In genomic region chr1:185929759-185930158, GRCh38 we compare ENCODE assay signal across 21 cellular contexts.
DNase-seq lines count a peak whose midpoint lies in the region; ATAC-seq, FAIRE-seq and TF ChIP-seq lines count a peak whose summit lies in the region.
"Had no signal": no experiment of that assay in that cellular context is flagged by ENCODE, and none has a peak within 500 bp of the region (broad histone marks: within the 10 kb centered on the region; RNA-seq: fewer than 3 reads in every experiment).

No MANE protein-coding gene starts in this region.

- TF ChIP-seq EP300 in K562 (IDR thresholded peaks at IDR 0.05; ENCODE audit: low read length): no peak

- H3K4me3 ChIP-seq in K562 (no peak overlapping the region), psoas muscle (no peak overlapping the region)
- H3K4me3 ChIP-seq: heart left ventricle, lower lobe of right lung, transverse colon had no signal

- 0 out of 2 replicates have a peak overlapping the region, but pooled peaks have one; percentile 4 for H2AFZ ChIP-seq in K562 (ENCODE audit: low read depth, low read length)

- in situ Hi-C loops in K562 (cut with MboI): no loop called here

- TF ChIP-seq RAD21 in K562 (CRISPR knock-in tag; conservative IDR thresholded peaks at IDR 0.05 in 1 of 2, IDR thresholded peaks at IDR 0.05 in 1 of 2): no peak

- H3K9me1 ChIP-seq in K562 (ENCODE audit: control insufficient read depth, insufficient read depth, low read length): no peaks in the 10 kb centered on the region

- no peak for ATAC-seq in K562
- ATAC-seq in psoas muscle: no peak
- ATAC-seq in HG02852 (IDR thresholded peaks at IDR 0.05; ENCODE audit: unreplicated experiment): no peak
- ATAC-seq: heart left ventricle; sciatic nerve; stimulated activated naive CD8-positive, alpha-beta T cell treated with anti-CD3 and anti-CD28 coated beads, Interleukin-15, Interleukin-2, amounts not matched to agents 100 U/mL and 50 U/mL, for 24 hours had no signal

- CTCF ChIA-PET in K562 (lab: Yijun Ruan, JAX; ENCODE audit: low intra/inter-chr PET ratio): no interaction called here

- no peak for FAIRE-seq in K562 (lab: Jason Lieb, UNC)
- FAIRE-seq: GM12892, RCC 7860 had no signal

- no peak overlapping the region for H3K9ac ChIP-seq in K562 (ENCODE audit: insufficient read depth in 1 of 2, low read depth in 2 of 2, low read length in 2 of 2)

- POLR2A ChIA-PET in K562 (lab: Yijun Ruan, JAX): no interaction called here

- no peaks in the 10 kb centered on the region for H3K79me2 ChIP-seq in K562 (ENCODE audit: control insufficient read depth, insufficient read depth, low read length)

- TF ChIP-seq CTCF in K562 (IDR thresholded peaks at IDR 0.05 in 2 of 3, conservative IDR thresholded peaks at IDR 0.05 in 1 of 3; ENCODE audit: insufficient read depth in 2 of 3, low read depth in 1 of 3, low read length in 3 of 3) (no peak), psoas muscle (IDR thresholded peaks at IDR 0.05) (no peak)

- H3K9me3 ChIP-seq in K562 (replicated peaks; ENCODE audit: control insufficient read depth, insufficient read depth, low read depth, low read length) (no peaks in the 10 kb centered on the region), psoas muscle (no peaks in the 10 kb centered on the region)
- H3K9me3 ChIP-seq: heart left ventricle, lower lobe of right lung, transverse colon had no signal

- WGBS in K562 (ENCODE audit: insufficient coverage, low coverage, missing lambda C conversion rate): 0% methylated on average over 1 of the region's 1 CpG
- WGBS in psoas muscle, 3 donors: 69 to 81% (median 79%) methylated on average over 1 of the region's 1 CpG

- H3K4me2 ChIP-seq in K562 (ENCODE audit: insufficient read depth, low read length): no peak overlapping the region

- intact Hi-C loops in K562 (cut with micrococcal nuclease): no loop called here
- intact Hi-C loops in psoas muscle (cut with DNase I): no loop called here

- BruUV-seq in K562 (replicated peaks; lab: Mats Ljungman, UMichigan): no TSS peak

- H4K20me1 ChIP-seq in K562 (replicated peaks; ENCODE audit: control insufficient read depth, insufficient read depth, low read length): no peaks in the 10 kb centered on the region

- no peaks in the 10 kb centered on the region for H3K36me3 ChIP-seq in K562 (ENCODE audit: control insufficient read depth, insufficient read depth, low read length)
- H3K36me3 ChIP-seq in psoas muscle (ENCODE audit: insufficient read depth in 1 of 2, low read depth in 1 of 2): no peaks in the 10 kb centered on the region
- H3K36me3 ChIP-seq: lower lobe of right lung, transverse colon had no signal

- no peak for TF ChIP-seq POLR2A in K562 (conservative IDR thresholded peaks at IDR 0.05)

- DNase-seq in NCI-H510A treated with DMSO at 0.1 percent for 48 hours (lab: John Stamatoyannopoulos, UW) (peak; percentile 4), NCI-H510A (lab: John Stamatoyannopoulos, UW) (no peak), K562 (ENCODE audit: extremely low read depth in 1 of 4, low spot score in 3 of 4) (no peak), hepatic stellate cell (ENCODE audit: low spot score) (peak; percentile 2), HuH-7.5 (ENCODE audit: low spot score) (no peak), psoas muscle (no peak), NCI-H1694 treated with DMSO at 0.1 percent for 48 hours (lab: John Stamatoyannopoulos, UW) (no peak)
- DNase-seq: activated CD4-positive, alpha-beta T cell treated with anti-CD3 and anti-CD28 coated beads for 1 hour; caudate nucleus; GF-D8; H9; heart left ventricle; immature natural killer cell; lower lobe of right lung; stimulated activated naive CD8-positive, alpha-beta T cell treated with anti-CD3 and anti-CD28 coated beads, Interleukin-15, Interleukin-2, amounts not matched to agents 100 U/mL and 50 U/mL, for 24 hours; transverse colon had no signal

- H3K27me3 ChIP-seq in K562 (ENCODE audit: control insufficient read depth in 2 of 2, insufficient read depth in 2 of 2, low read length in 2 of 2) (no peaks in the 10 kb centered on the region), psoas muscle (ENCODE audit: insufficient read depth in 3 of 3, low read length in 2 of 3) (no peaks in the 10 kb centered on the region)
- H3K27me3 ChIP-seq: heart left ventricle, transverse colon had no signal

- no peak overlapping the region for H3K27ac ChIP-seq in K562 (ENCODE audit: extremely low read depth, low read depth, low read length)
- H3K27ac ChIP-seq in psoas muscle: no peak overlapping the region
- H3K27ac ChIP-seq: C4-2B, heart left ventricle, lower lobe of right lung, transverse colon had no signal

- H3K4me1 ChIP-seq in K562 (replicated peaks in 1 of 2; ENCODE audit: control insufficient read depth in 2 of 2, insufficient read depth in 2 of 2, low read length in 2 of 2) (no peaks in the 10 kb centered on the region), psoas muscle (no peaks in the 10 kb centered on the region)
- H3K4me1 ChIP-seq: transverse colon had no signal

TF ChIP-seq in K562, 482 proteins besides CTCF, POLR2A, EP300 and RAD21:
- no peak for TF ChIP-seq IRF1 (CRISPR knock-in tag; IDR thresholded peaks at IDR 0.05; ENCODE audit: borderline replicate concordance)
- TF ChIP-seq, protein P1, sequence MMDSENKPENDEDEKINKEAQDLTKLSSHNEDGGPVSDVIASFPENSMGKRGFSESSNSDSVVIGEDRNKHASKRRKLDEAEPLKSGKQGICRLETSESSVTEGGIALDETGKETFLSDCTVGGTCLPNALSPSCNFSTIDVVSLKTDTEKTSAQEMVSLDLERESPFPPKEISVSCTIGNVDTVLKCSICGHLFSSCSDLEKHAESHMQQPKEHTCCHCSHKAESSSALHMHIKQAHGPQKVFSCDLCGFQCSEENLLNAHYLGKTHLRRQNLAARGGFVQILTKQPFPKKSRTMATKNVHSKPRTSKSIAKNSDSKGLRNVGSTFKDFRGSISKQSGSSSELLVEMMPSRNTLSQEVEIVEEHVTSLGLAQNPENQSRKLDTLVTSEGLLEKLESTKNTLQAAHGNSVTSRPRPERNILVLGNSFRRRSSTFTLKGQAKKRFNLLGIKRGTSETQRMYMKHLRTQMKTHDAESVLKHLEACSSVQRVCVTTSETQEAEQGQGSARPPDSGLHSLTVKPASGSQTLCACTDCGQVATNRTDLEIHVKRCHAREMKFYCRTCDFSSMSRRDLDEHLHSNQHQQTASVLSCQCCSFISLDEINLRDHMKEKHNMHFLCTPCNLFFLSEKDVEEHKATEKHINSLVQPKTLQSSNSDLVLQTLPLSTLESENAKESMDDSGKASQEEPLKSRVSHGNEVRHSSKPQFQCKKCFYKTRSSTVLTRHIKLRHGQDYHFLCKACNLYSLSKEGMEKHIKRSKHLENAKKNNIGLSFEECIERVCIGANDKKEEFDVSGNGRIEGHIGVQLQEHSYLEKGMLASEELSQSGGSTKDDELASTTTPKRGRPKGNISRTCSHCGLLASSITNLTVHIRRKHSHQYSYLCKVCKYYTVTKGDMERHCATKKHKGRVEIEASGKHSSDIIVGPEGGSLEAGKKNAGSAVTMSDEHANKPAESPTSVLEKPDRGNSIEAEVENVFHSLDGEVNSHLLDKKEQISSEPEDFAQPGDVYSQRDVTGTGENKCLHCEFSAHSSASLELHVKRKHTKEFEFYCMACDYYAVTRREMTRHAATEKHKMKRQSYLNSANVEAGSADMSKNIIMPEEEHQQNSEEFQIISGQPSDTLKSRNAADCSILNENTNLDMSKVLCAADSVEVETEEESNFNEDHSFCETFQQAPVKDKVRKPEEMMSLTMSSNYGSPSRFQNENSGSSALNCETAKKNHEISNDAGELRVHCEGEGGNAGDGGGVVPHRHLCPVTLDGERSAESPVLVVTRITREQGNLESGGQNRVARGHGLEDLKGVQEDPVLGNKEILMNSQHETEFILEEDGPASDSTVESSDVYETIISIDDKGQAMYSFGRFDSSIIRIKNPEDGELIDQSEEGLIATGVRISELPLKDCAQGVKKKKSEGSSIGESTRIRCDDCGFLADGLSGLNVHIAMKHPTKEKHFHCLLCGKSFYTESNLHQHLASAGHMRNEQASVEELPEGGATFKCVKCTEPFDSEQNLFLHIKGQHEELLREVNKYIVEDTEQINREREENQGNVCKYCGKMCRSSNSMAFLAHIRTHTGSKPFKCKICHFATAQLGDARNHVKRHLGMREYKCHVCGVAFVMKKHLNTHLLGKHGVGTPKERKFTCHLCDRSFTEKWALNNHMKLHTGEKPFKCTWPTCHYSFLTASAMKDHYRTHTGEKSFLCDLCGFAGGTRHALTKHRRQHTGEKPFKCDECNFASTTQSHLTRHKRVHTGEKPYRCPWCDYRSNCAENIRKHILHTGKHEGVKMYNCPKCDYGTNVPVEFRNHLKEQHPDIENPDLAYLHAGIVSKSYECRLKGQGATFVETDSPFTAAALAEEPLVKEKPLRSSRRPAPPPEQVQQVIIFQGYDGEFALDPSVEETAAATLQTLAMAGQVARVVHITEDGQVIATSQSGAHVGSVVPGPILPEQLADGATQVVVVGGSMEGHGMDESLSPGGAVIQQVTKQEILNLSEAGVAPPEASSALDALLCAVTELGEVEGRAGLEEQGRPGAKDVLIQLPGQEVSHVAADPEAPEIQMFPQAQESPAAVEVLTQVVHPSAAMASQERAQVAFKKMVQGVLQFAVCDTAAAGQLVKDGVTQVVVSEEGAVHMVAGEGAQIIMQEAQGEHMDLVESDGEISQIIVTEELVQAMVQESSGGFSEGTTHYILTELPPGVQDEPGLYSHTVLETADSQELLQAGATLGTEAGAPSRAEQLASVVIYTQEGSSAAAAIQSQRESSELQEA (IDR thresholded peaks at IDR 0.05; ENCODE audit: low read depth): no peak

Comparison
In these comparisons a context has a peak if more than half of its experiments do, and no peak if none do; other contexts are left out.
1. DNase-seq: peak in NCI-H510A treated with DMSO at 0.1 percent for 48 hours (single experiment) and hepatic stellate cell (single experiment); none in NCI-H510A (single experiment), K562 (0 of 4), HuH-7.5 (single experiment), psoas muscle (0 of 2) and NCI-H1694 treated with DMSO at 0.1 percent for 48 hours (single experiment).